In genomic region chr6:53746442-53747103, GRCh38 we compare ENCODE assay signal across 1 cellular context.
A peak's percentile ranks its signal among the peaks of the same experiment; 100 is the strongest.
TF ChIP-seq lines count a peak whose summit lies in the region.

No MANE protein-coding gene starts in this region.

TF ChIP-seq in HepG2, 621 proteins besides CTCF, POLR2A, EP300 and RAD21 (continued from another document):
- TF ChIP-seq STAT6 (CRISPR knock-in tag; IDR thresholded peaks at IDR 0.05; ENCODE audit: borderline replicate concordance) (no peak), ZEB1 (IDR thresholded peaks at IDR 0.05; ENCODE audit: insufficient replicate concordance, low read depth) (peak; percentile 55), SOX13 (IDR thresholded peaks at IDR 0.05) (no peak), SOX13 (CRISPR knock-in tag; conservative IDR thresholded peaks at IDR 0.05 in 1 of 2, IDR thresholded peaks at IDR 0.05 in 1 of 2) (peak in 1 of 2 experiments; percentile 38; a peak in 1 of 4 replicates), ZNF503 (CRISPR knock-in tag; IDR thresholded peaks at IDR 0.05) (no peak), ZBTB43 (CRISPR knock-in tag; conservative IDR thresholded peaks at IDR 0.05) (no peak), ZKSCAN8 (CRISPR knock-in tag; IDR thresholded peaks at IDR 0.05; ENCODE audit: borderline replicate concordance) (no peak), SIX1 (CRISPR knock-in tag; IDR thresholded peaks at IDR 0.05; ENCODE audit: borderline replicate concordance) (peak; percentile 98), ARHGAP35 (CRISPR knock-in tag; IDR thresholded peaks at IDR 0.05; ENCODE audit: borderline replicate concordance) (no peak), ZNF382 (CRISPR knock-in tag; IDR thresholded peaks at IDR 0.05; ENCODE audit: borderline replicate concordance) (no peak), ZNF18 (CRISPR knock-in tag; IDR thresholded peaks at IDR 0.05; ENCODE audit: insufficient replicate concordance) (no peak), MTA3 (CRISPR knock-in tag; IDR thresholded peaks at IDR 0.05) (no peak), GABPB1 (CRISPR knock-in tag; IDR thresholded peaks at IDR 0.05) (no peak), POGZ (CRISPR knock-in tag; IDR thresholded peaks at IDR 0.05) (0 out of 2 replicates have a peak, but pooled peaks have one; percentile 18), TBX3 (IDR thresholded peaks at IDR 0.05; ENCODE audit: borderline replicate concordance) (no peak), PHF20 (CRISPR knock-in tag; IDR thresholded peaks at IDR 0.05) (no peak), MTA1 (CRISPR knock-in tag; IDR thresholded peaks at IDR 0.05; ENCODE audit: borderline replicate concordance) (no peak), ZBTB46 (CRISPR knock-in tag; IDR thresholded peaks at IDR 0.05; ENCODE audit: borderline replicate concordance) (no peak), ATRX (CRISPR knock-in tag; IDR thresholded peaks at IDR 0.05; ENCODE audit: borderline replicate concordance) (no peak), AKNA (CRISPR knock-in tag; IDR thresholded peaks at IDR 0.05; ENCODE audit: borderline replicate concordance) (no peak), GPN1 (CRISPR knock-in tag; IDR thresholded peaks at IDR 0.05; ENCODE audit: borderline replicate concordance) (no peak), ZNF670 (CRISPR knock-in tag; IDR thresholded peaks at IDR 0.05; ENCODE audit: borderline replicate concordance) (no peak), ZNF678 (CRISPR knock-in tag; IDR thresholded peaks at IDR 0.05) (no peak), GFI1 (CRISPR knock-in tag; IDR thresholded peaks at IDR 0.05; ENCODE audit: borderline replicate concordance) (no peak), GATAD2A (CRISPR knock-in tag; IDR thresholded peaks at IDR 0.05) (peak; percentile 43; the same call in 1 of the 2 replicates), FOXJ3 (CRISPR knock-in tag; IDR thresholded peaks at IDR 0.05; ENCODE audit: borderline replicate concordance) (no peak), JDP2 (CRISPR knock-in tag; IDR thresholded peaks at IDR 0.05; ENCODE audit: borderline replicate concordance) (no peak), ZNF350 (CRISPR knock-in tag; IDR thresholded peaks at IDR 0.05; ENCODE audit: borderline replicate concordance, low read depth) (no peak), HES4 (CRISPR knock-in tag; IDR thresholded peaks at IDR 0.05; ENCODE audit: borderline replicate concordance) (no peak), ARID5B (CRISPR knock-in tag; IDR thresholded peaks at IDR 0.05) (peak; percentile 32; the same call in 1 of the 2 replicates), ESRRA (CRISPR knock-in tag; IDR thresholded peaks at IDR 0.05; ENCODE audit: low read depth) (no peak), SOX5 (CRISPR knock-in tag; IDR thresholded peaks at IDR 0.05; ENCODE audit: borderline replicate concordance) (0 out of 2 replicates have a peak, but pooled peaks have one; percentile 22), RNF2 (conservative IDR thresholded peaks at IDR 0.05; ENCODE audit: low read depth) (no peak), HMGA1 (CRISPR knock-in tag; conservative IDR thresholded peaks at IDR 0.05) (no peak), ISX (CRISPR knock-in tag; conservative IDR thresholded peaks at IDR 0.05) (no peak), PAF1 (CRISPR knock-in tag; IDR thresholded peaks at IDR 0.05) (no peak), ZNF841 (CRISPR knock-in tag; IDR thresholded peaks at IDR 0.05; ENCODE audit: borderline replicate concordance) (no peak), ZC3H4 (CRISPR knock-in tag; IDR thresholded peaks at IDR 0.05; ENCODE audit: borderline replicate concordance) (no peak), NR2F6 (IDR thresholded peaks at IDR 0.05) (no peak; the same call in 1 of the 2 replicates), NR2F6 (CRISPR knock-in tag; IDR thresholded peaks at IDR 0.05) (0 out of 2 replicates have a peak, but pooled peaks have one; percentile 36), ZNF549 (CRISPR knock-in tag; IDR thresholded peaks at IDR 0.05) (no peak), NFE2L1 (CRISPR knock-in tag; IDR thresholded peaks at IDR 0.05; ENCODE audit: borderline replicate concordance) (no peak), SKI (IDR thresholded peaks at IDR 0.05; ENCODE audit: partially characterized antibody) (no peak), ZNF34 (CRISPR knock-in tag; IDR thresholded peaks at IDR 0.05; ENCODE audit: borderline replicate concordance) (no peak), SOX6 (IDR thresholded peaks at IDR 0.05) (no peak), SOX6 (CRISPR knock-in tag; IDR thresholded peaks at IDR 0.05) (0 out of 2 replicates have a peak, but pooled peaks have one; percentile 55), ZNF570 (CRISPR knock-in tag; IDR thresholded peaks at IDR 0.05; ENCODE audit: borderline replicate concordance) (no peak), KDM5A (IDR thresholded peaks at IDR 0.05; ENCODE audit: borderline replicate concordance, low read length) (no peak), PCBP1 (IDR thresholded peaks at IDR 0.05; ENCODE audit: borderline replicate concordance, low read depth, low read length) (no peak)
